11 cellular contexts compared by ENCODE assay signal in the genomic region with DNA sequence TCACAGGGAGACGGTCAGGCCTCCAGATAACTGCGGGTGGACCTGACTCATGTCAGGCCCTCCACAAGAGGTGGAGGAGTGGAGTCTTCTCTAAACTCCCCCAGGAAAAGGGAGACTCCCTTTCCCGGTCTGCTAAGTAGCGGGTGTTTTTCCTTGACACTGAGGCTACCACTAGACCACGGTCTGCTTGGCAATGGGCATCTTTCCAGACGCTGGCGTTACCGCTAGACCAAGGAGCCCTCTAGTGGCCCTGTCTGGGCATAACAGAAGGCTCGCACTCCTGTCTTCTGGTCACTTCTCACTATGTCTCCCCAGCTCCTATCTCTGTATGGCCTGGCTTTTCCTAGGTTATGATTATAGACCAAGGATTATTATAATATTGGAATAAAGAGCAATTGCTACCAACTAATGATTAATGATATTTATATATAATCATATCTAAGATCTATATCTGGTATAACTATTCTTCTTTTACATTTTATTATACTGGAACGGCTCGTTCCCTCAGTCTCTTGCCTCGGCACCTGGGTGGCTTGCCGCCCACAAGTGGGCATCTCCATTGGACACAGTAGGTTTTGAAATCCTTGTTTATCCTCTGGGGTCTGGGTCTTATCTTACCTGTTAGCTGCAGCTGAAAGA. TPM values are rescaled to one million over a fixed set of nuclear protein-coding genes. Genes with fewer than 3 reads are reported as not detected.
A peak's percentile ranks its signal among the peaks of the same experiment; 100 is the strongest.
DNase-seq lines count a peak whose midpoint lies in the region; ATAC-seq and TF ChIP-seq lines count a peak whose summit lies in the region.
"Not testable (repeated sequence)": the region's sequence is repeated elsewhere in the genome, so short reads cannot be mapped to it uniquely, and the experiment has no call there.
"Had no signal": no experiment of that assay in that cellular context is flagged by ENCODE, and none has a peak within 500 bp of the region (broad histone marks: within the 10 kb centered on the region; RNA-seq: fewer than 3 reads in every experiment).

No MANE protein-coding gene starts in this region.

- not testable (repeated sequence) for H3K4me3 ChIP-seq in astrocyte of the cerebellum (ENCODE audit: low read depth, low read length)

- not testable (repeated sequence) for H3K36me3 Mint-ChIP-seq in glutamatergic neuron (ENCODE audit: unreplicated experiment); neural crest cell (ENCODE audit: low read depth)

- in situ Hi-C loops in Caki2 (cut with HindIII; ENCODE audit: low pct_unique_long_range_greater_than_20kb, low sequenced_read_pairs); astrocyte of the cerebellum (cut with HindIII; ENCODE audit: low sequenced_read_pairs): not testable (repeated sequence)

- H3K9me3 Mint-ChIP-seq in glutamatergic neuron (ENCODE audit: unreplicated experiment): not testable (repeated sequence)
- H3K9me3 Mint-ChIP-seq in neural crest cell: peaks cover 15% of the 10 kb centered on the region

- DNase-seq in Caki2 (ENCODE audit: low read depth): peak; percentile 73
- peak; percentile 85 for DNase-seq in HK-2 (ENCODE audit: unreplicated experiment)
- DNase-seq in NCI-H345 treated with DMSO at 0.1 percent for 48 hours (lab: John Stamatoyannopoulos, UW; ENCODE audit: unreplicated experiment): peak; percentile 0
- peak; percentile 19 for DNase-seq in astrocyte of the cerebellum (ENCODE audit: low read depth)
- peak; percentile 75 for DNase-seq in glutamatergic neuron
- DNase-seq in neural crest cell (ENCODE audit: low read depth, low spot score): peak; percentile 3
- peak; percentile 42 for DNase-seq in stimulated activated naive CD8-positive, alpha-beta T cell treated with anti-CD3 and anti-CD28 coated beads, Interleukin-15, Interleukin-2, amounts not matched to agents 100 U/mL and 50 U/mL, for 24 hours

- not testable (repeated sequence) for ATAC-seq in stimulated activated naive CD8-positive, alpha-beta T cell treated with anti-CD3 and anti-CD28 coated beads, Interleukin-15, Interleukin-2, amounts not matched to agents 100 U/mL and 50 U/mL, for 24 hours

- not testable (repeated sequence) for H3K27ac Mint-ChIP-seq in glutamatergic neuron (ENCODE audit: unreplicated experiment); neural crest cell (ENCODE audit: unreplicated experiment)

- H3K4me3 Mint-ChIP-seq in glutamatergic neuron (ENCODE audit: unreplicated experiment); neural crest cell: not testable (repeated sequence)

- TF ChIP-seq CTCF in VCaP (conservative IDR thresholded peaks at IDR 0.05) (peak; percentile 85), astrocyte of the cerebellum (IDR thresholded peaks at IDR 0.05; ENCODE audit: low read depth, low read length, missing control alignments) (peak; percentile 55), glutamatergic neuron (IDR thresholded peaks at IDR 0.05; ENCODE audit: partially characterized antibody, unreplicated experiment) (peak; percentile 85), neural crest cell (conservative IDR thresholded peaks at IDR 0.05) (peak; percentile 41)

- not testable (repeated sequence) for H3K4me1 Mint-ChIP-seq in glutamatergic neuron (ENCODE audit: low read depth, unreplicated experiment); neural crest cell

- H3K27me3 Mint-ChIP-seq in glutamatergic neuron (ENCODE audit: unreplicated experiment); neural crest cell (ENCODE audit: low read depth): not testable (repeated sequence)

- not testable (repeated sequence) for H3K27ac ChIP-seq in VCaP

RNA-seq across cellular contexts. Expression of a gene that starts 5.3 kb away (rescaled TPM):
- not detected in 2 replicates for total RNA-seq in Caki2 (2014; rRNA removed; shearing (Covaris generic); ENCODE audit: low replicate concordance)
- total RNA-seq in glutamatergic neuron (ENCODE audit: unreplicated experiment): not detected
- total RNA-seq in neural crest cell: not detected in 2 replicates
- total RNA-seq: hepatocyte; progenitor cell of endocrine pancreas; T-helper 2 cell treated with Interferon-gamma antibody and Interleukin-4, amounts not matched to agents 100 ng/mL and 5 ng/mL, for 36 hours had no signal

Comparison
In these comparisons a context has a peak if more than half of its experiments do, and no peak if none do; other contexts are left out.
1. DNase-seq: peak in every context shown above with its lines; median percentile 85 in HK-2; 75 in glutamatergic neuron; 73 in Caki2; 42 in stimulated activated naive CD8-positive, alpha-beta T cell treated with anti-CD3 and anti-CD28 coated beads, Interleukin-15, Interleukin-2, amounts not matched to agents 100 U/mL and 50 U/mL, for 24 hours; 19 in astrocyte of the cerebellum; 3 in neural crest cell; 0 in NCI-H345 treated with DMSO at 0.1 percent for 48 hours.